ENCODE assay signal across 15 cellular contexts in the genomic region with DNA sequence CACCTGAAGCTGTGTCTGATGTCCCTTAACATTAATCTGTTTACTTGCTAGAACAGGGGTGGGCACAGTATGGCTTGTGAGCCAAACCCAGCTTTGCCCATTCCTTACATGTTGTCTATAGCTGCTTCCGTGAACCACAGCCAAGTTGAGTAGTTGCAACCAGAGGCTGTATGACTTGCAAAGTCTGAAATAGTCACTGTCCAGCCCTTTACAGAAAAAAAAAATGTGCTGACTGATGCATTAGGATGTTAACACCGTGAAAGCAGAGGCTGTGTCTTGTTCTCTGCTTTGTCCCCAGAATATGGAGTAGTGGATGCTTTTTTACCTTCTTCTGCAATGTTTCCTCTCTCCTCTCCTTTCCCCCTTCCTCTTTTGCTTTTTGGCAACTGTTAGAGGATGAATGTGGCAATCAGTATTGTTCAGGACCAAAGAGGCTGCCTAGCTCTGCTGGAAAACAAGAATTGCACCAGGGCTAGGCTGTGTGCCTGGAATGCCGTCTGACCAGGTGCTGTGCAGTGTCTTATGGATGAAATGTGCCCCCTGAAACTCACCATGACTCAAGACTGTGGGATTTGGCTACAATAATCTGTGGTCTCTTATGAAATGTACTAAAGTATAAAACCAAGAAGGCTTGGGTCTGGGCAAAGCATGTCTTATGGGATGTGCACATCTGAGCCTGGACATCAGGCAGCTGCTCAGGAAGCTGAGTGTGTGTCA.
DNase-seq lines count a peak whose midpoint lies in the region; ATAC-seq, FAIRE-seq and TF ChIP-seq lines count a peak whose summit lies in the region.
"Had no signal": no experiment of that assay in that cellular context is flagged by ENCODE, and none has a peak within 500 bp of the region (broad histone marks: within the 10 kb centered on the region; RNA-seq: fewer than 3 reads in every experiment).

No MANE protein-coding gene starts in this region.

- H3K36me3 Mint-ChIP-seq in mesothelial cell of epicardium (peaks cover 2% of the 10 kb centered on the region), natural killer cell (no peaks in the 10 kb centered on the region), immature natural killer cell (peaks cover 0 to 5% (median 0%) of the 10 kb centered on the region in 3 donors)
- H3K36me3 Mint-ChIP-seq: naive B cell had no signal

- H3K4me1 Mint-ChIP-seq in mesothelial cell of epicardium (peaks cover 12% of the 10 kb centered on the region), natural killer cell (peaks cover 39 to 60% of the 10 kb centered on the region in 2 donors), immature natural killer cell (peaks cover 43 to 51% of the 10 kb centered on the region in 2 donors)
- H3K4me1 Mint-ChIP-seq: B cell had no signal

- H3K27me3 ChIP-seq in bronchial epithelial cell (ENCODE audit: control insufficient read depth, insufficient read depth, low read length), result no peaks in the 10 kb centered on the region

- intact Hi-C loops in natural killer cell (cut with micrococcal nuclease), result no loop called here

- H3K4me3 ChIP-seq in bronchial epithelial cell (ENCODE audit: low read depth, low read length), result no peak overlapping the region
- H3K4me3 ChIP-seq: SJSA1, stomach had no signal

- no peak for ATAC-seq in natural killer cell
- ATAC-seq in HG03442 (IDR thresholded peaks at IDR 0.05; ENCODE audit: unreplicated experiment), result no peak

- no peaks in the 10 kb centered on the region for H3K36me3 ChIP-seq in bronchial epithelial cell (ENCODE audit: control insufficient read depth, insufficient read depth, low read length)
- H3K36me3 ChIP-seq: SJSA1, stomach had no signal

- TF ChIP-seq CTCF in bronchial epithelial cell (IDR thresholded peaks at IDR 0.05; ENCODE audit: insufficient read depth, low read length, severe bottlenecking) (no peak), mesothelial cell of epicardium (IDR thresholded peaks at IDR 0.05; ENCODE audit: unreplicated experiment) (no peak), natural killer cell (IDR thresholded peaks at IDR 0.05) (no peak)

- H3K4me3 Mint-ChIP-seq in mesothelial cell of epicardium (no peak overlapping the region), natural killer cell (no peak overlapping the region), immature natural killer cell (peak overlapping the region in 1 of 5 donors; percentile 48)
- H3K4me3 Mint-ChIP-seq: B cell, naive B cell had no signal

- DNase-seq in AG08396 (ENCODE audit: low spot score) (peak; percentile 53), LHCN-M2 (ENCODE audit: low read depth) (peak; percentile 98), bronchial epithelial cell (ENCODE audit: low read depth) (peak; percentile 97), mesothelial cell of epicardium (ENCODE audit: low spot score in 2 of 2, unreplicated experiment in 2 of 2) (peak in 1 of 2 experiments; percentile 30), natural killer cell (no peak), NCI-H2171 (lab: John Stamatoyannopoulos, UW) (no peak), immature natural killer cell (no peak)
- DNase-seq: activated CD4-positive, alpha-beta T cell treated with anti-CD3 and anti-CD28 coated beads for 48 hours; activated naive CD4-positive, alpha-beta T cell treated with Interleukin-2 at 50 U/mL for 16 hours; naive B cell; NCI-H2171 treated with DMSO at 0.1 percent for 48 hours; stomach had no signal

- no peaks in the 10 kb centered on the region for H3K27me3 Mint-ChIP-seq in mesothelial cell of epicardium (ENCODE audit: low read depth)
- H3K27me3 Mint-ChIP-seq in natural killer cell (ENCODE audit: low read depth in 2 of 2), result peaks cover 0 to 9% of the 10 kb centered on the region in 2 donors
- H3K27me3 Mint-ChIP-seq in immature natural killer cell (ENCODE audit: low read depth in 3 of 3), result peaks cover 0 to 3% (median 3%) of the 10 kb centered on the region in 3 donors

- H3K9me3 Mint-ChIP-seq in mesothelial cell of epicardium, result no peaks in the 10 kb centered on the region
- no peaks in the 10 kb centered on the region for H3K9me3 Mint-ChIP-seq in natural killer cell
- H3K9me3 Mint-ChIP-seq in immature natural killer cell, result no peaks in the 10 kb centered on the region

- no peak for FAIRE-seq in bronchial epithelial cell (lab: Jason Lieb, UNC)

- peak overlapping the region; percentile 72 for H3K27ac Mint-ChIP-seq in mesothelial cell of epicardium
- no peak overlapping the region for H3K27ac Mint-ChIP-seq in natural killer cell
- H3K27ac Mint-ChIP-seq in immature natural killer cell, result peak overlapping the region in 3 of 6 donors; percentile 17 to 87 (median 65)
- H3K27ac Mint-ChIP-seq: B cell, naive B cell had no signal

Comparison
In these comparisons a context has a peak if more than half of its experiments do, and no peak if none do; other contexts are left out.
1. DNase-seq: peak in AG08396 (single experiment), LHCN-M2 (single experiment) and bronchial epithelial cell (single experiment); none in natural killer cell (single experiment), NCI-H2171 (single experiment) and immature natural killer cell (0 of 3).